In genomic region chr17:14471052-14471451, GRCh38 we compare ENCODE assay signal across 1 cellular context.
TF ChIP-seq lines count a peak whose summit lies in the region.

No MANE protein-coding gene starts in this region.

TF ChIP-seq in HepG2, 621 proteins besides CTCF, POLR2A, EP300 and RAD21 (continued from another document and continues in another):
- TF ChIP-seq, protein P1, sequence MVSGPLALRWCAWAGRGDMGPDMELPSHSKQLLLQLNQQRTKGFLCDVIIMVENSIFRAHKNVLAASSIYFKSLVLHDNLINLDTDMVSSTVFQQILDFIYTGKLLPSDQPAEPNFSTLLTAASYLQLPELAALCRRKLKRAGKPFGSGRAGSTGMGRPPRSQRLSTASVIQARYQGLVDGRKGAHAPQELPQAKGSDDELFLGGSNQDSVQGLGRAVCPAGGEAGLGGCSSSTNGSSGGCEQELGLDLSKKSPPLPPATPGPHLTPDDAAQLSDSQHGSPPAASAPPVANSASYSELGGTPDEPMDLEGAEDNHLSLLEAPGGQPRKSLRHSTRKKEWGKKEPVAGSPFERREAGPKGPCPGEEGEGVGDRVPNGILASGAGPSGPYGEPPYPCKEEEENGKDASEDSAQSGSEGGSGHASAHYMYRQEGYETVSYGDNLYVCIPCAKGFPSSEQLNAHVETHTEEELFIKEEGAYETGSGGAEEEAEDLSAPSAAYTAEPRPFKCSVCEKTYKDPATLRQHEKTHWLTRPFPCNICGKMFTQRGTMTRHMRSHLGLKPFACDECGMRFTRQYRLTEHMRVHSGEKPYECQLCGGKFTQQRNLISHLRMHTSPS (CRISPR knock-in tag; IDR thresholded peaks at IDR 0.05; ENCODE audit: low read depth), result no peak
- TF ChIP-seq ETV6 (CRISPR knock-in tag; conservative IDR thresholded peaks at IDR 0.05) (no peak), SOX13 (IDR thresholded peaks at IDR 0.05) (no peak), SOX13 (CRISPR knock-in tag; conservative IDR thresholded peaks at IDR 0.05 in 1 of 2, IDR thresholded peaks at IDR 0.05 in 1 of 2) (peak in 1 of 2 experiments; percentile 87; a peak in 2 of 4 replicates), ZSCAN22 (CRISPR knock-in tag; IDR thresholded peaks at IDR 0.05) (no peak), ZBTB7B (CRISPR knock-in tag; IDR thresholded peaks at IDR 0.05) (no peak; the same call in 1 of the 2 replicates), ARID5B (CRISPR knock-in tag; IDR thresholded peaks at IDR 0.05) (peak; percentile 89), FOXA1 (IDR thresholded peaks at IDR 0.05) (peak; percentile 66), FOXA1 (CRISPR knock-in tag; IDR thresholded peaks at IDR 0.05) (peak; percentile 92), ZNF850 (CRISPR knock-in tag; conservative IDR thresholded peaks at IDR 0.05) (no peak), ZNF746 (CRISPR knock-in tag; IDR thresholded peaks at IDR 0.05) (peak; percentile 82; the same call in 1 of the 2 replicates), ZNF451 (CRISPR knock-in tag; IDR thresholded peaks at IDR 0.05) (no peak), GATAD2A (CRISPR knock-in tag; IDR thresholded peaks at IDR 0.05) (peak; percentile 84), FOXP4 (CRISPR knock-in tag; IDR thresholded peaks at IDR 0.05) (peak; percentile 56; the same call in 1 of the 2 replicates), ZNF264 (CRISPR knock-in tag; IDR thresholded peaks at IDR 0.05) (no peak), ZNF7 (CRISPR knock-in tag; IDR thresholded peaks at IDR 0.05) (no peak), RARA (CRISPR knock-in tag; IDR thresholded peaks at IDR 0.05) (peak; percentile 81), TFAP4 (IDR thresholded peaks at IDR 0.05; ENCODE audit: borderline replicate concordance, low read depth) (peak; percentile 33; the same call in 1 of the 2 replicates), ZNF782 (CRISPR knock-in tag; IDR thresholded peaks at IDR 0.05; ENCODE audit: borderline replicate concordance) (no peak), MBNL3 (CRISPR knock-in tag; conservative IDR thresholded peaks at IDR 0.05) (no peak), HNRNPUL1 (IDR thresholded peaks at IDR 0.05; ENCODE audit: low read depth, low read length) (no peak)
- TF ChIP-seq, protein P2, sequence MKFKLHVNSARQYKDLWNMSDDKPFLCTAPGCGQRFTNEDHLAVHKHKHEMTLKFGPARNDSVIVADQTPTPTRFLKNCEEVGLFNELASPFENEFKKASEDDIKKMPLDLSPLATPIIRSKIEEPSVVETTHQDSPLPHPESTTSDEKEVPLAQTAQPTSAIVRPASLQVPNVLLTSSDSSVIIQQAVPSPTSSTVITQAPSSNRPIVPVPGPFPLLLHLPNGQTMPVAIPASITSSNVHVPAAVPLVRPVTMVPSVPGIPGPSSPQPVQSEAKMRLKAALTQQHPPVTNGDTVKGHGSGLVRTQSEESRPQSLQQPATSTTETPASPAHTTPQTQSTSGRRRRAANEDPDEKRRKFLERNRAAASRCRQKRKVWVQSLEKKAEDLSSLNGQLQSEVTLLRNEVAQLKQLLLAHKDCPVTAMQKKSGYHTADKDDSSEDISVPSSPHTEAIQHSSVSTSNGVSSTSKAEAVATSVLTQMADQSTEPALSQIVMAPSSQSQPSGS (CRISPR knock-in tag; IDR thresholded peaks at IDR 0.05), result peak; percentile 52; the same call in 1 of the 2 replicates
- TF ChIP-seq, protein P3, sequence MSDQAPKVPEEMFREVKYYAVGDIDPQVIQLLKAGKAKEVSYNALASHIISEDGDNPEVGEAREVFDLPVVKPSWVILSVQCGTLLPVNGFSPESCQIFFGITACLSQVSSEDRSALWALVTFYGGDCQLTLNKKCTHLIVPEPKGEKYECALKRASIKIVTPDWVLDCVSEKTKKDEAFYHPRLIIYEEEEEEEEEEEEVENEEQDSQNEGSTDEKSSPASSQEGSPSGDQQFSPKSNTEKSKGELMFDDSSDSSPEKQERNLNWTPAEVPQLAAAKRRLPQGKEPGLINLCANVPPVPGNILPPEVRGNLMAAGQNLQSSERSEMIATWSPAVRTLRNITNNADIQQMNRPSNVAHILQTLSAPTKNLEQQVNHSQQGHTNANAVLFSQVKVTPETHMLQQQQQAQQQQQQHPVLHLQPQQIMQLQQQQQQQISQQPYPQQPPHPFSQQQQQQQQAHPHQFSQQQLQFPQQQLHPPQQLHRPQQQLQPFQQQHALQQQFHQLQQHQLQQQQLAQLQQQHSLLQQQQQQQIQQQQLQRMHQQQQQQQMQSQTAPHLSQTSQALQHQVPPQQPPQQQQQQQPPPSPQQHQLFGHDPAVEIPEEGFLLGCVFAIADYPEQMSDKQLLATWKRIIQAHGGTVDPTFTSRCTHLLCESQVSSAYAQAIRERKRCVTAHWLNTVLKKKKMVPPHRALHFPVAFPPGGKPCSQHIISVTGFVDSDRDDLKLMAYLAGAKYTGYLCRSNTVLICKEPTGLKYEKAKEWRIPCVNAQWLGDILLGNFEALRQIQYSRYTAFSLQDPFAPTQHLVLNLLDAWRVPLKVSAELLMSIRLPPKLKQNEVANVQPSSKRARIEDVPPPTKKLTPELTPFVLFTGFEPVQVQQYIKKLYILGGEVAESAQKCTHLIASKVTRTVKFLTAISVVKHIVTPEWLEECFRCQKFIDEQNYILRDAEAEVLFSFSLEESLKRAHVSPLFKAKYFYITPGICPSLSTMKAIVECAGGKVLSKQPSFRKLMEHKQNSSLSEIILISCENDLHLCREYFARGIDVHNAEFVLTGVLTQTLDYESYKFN (CRISPR knock-in tag; conservative IDR thresholded peaks at IDR 0.05), result peak; percentile 50; the same call in 1 of the 2 replicates
- TF ChIP-seq, protein P4, sequence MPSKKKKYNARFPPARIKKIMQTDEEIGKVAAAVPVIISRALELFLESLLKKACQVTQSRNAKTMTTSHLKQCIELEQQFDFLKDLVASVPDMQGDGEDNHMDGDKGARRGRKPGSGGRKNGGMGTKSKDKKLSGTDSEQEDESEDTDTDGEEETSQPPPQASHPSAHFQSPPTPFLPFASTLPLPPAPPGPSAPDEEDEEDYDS (CRISPR knock-in tag; IDR thresholded peaks at IDR 0.05), result no peak
- TF ChIP-seq, protein P5, sequence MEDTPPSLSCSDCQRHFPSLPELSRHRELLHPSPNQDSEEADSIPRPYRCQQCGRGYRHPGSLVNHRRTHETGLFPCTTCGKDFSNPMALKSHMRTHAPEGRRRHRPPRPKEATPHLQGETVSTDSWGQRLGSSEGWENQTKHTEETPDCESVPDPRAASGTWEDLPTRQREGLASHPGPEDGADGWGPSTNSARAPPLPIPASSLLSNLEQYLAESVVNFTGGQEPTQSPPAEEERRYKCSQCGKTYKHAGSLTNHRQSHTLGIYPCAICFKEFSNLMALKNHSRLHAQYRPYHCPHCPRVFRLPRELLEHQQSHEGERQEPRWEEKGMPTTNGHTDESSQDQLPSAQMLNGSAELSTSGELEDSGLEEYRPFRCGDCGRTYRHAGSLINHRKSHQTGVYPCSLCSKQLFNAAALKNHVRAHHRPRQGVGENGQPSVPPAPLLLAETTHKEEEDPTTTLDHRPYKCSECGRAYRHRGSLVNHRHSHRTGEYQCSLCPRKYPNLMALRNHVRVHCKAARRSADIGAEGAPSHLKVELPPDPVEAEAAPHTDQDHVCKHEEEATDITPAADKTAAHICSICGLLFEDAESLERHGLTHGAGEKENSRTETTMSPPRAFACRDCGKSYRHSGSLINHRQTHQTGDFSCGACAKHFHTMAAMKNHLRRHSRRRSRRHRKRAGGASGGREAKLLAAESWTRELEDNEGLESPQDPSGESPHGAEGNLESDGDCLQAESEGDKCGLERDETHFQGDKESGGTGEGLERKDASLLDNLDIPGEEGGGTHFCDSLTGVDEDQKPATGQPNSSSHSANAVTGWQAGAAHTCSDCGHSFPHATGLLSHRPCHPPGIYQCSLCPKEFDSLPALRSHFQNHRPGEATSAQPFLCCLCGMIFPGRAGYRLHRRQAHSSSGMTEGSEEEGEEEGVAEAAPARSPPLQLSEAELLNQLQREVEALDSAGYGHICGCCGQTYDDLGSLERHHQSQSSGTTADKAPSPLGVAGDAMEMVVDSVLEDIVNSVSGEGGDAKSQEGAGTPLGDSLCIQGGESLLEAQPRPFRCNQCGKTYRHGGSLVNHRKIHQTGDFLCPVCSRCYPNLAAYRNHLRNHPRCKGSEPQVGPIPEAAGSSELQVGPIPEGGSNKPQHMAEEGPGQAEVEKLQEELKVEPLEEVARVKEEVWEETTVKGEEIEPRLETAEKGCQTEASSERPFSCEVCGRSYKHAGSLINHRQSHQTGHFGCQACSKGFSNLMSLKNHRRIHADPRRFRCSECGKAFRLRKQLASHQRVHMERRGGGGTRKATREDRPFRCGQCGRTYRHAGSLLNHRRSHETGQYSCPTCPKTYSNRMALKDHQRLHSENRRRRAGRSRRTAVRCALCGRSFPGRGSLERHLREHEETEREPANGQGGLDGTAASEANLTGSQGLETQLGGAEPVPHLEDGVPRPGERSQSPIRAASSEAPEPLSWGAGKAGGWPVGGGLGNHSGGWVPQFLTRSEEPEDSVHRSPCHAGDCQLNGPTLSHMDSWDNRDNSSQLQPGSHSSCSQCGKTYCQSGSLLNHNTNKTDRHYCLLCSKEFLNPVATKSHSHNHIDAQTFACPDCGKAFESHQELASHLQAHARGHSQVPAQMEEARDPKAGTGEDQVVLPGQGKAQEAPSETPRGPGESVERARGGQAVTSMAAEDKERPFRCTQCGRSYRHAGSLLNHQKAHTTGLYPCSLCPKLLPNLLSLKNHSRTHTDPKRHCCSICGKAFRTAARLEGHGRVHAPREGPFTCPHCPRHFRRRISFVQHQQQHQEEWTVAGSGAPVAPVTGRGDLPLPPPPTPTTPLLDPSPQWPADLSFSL (CRISPR knock-in tag; IDR thresholded peaks at IDR 0.05), result peak; percentile 82; the same call in 1 of the 2 replicates
- TF ChIP-seq, protein P6, sequence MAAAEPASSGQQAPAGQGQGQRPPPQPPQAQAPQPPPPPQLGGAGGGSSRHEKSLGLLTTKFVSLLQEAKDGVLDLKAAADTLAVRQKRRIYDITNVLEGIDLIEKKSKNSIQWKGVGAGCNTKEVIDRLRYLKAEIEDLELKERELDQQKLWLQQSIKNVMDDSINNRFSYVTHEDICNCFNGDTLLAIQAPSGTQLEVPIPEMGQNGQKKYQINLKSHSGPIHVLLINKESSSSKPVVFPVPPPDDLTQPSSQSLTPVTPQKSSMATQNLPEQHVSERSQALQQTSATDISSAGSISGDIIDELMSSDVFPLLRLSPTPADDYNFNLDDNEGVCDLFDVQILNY (CRISPR knock-in tag; conservative IDR thresholded peaks at IDR 0.05), result no peak
- TF ChIP-seq, protein P7, sequence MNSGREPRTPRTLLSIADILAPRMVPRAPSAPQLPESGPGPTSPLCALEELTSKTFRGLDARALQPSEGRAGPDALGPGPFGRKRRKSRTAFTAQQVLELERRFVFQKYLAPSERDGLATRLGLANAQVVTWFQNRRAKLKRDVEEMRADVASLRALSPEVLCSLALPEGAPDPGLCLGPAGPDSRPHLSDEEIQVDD (CRISPR knock-in tag; IDR thresholded peaks at IDR 0.05; ENCODE audit: borderline replicate concordance), result no peak
- TF ChIP-seq, protein P8, sequence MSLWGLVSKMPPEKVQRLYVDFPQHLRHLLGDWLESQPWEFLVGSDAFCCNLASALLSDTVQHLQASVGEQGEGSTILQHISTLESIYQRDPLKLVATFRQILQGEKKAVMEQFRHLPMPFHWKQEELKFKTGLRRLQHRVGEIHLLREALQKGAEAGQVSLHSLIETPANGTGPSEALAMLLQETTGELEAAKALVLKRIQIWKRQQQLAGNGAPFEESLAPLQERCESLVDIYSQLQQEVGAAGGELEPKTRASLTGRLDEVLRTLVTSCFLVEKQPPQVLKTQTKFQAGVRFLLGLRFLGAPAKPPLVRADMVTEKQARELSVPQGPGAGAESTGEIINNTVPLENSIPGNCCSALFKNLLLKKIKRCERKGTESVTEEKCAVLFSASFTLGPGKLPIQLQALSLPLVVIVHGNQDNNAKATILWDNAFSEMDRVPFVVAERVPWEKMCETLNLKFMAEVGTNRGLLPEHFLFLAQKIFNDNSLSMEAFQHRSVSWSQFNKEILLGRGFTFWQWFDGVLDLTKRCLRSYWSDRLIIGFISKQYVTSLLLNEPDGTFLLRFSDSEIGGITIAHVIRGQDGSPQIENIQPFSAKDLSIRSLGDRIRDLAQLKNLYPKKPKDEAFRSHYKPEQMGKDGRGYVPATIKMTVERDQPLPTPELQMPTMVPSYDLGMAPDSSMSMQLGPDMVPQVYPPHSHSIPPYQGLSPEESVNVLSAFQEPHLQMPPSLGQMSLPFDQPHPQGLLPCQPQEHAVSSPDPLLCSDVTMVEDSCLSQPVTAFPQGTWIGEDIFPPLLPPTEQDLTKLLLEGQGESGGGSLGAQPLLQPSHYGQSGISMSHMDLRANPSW (CRISPR knock-in tag; IDR thresholded peaks at IDR 0.05; ENCODE audit: borderline replicate concordance), result no peak
